ENCODE assay signal across 2 cellular contexts in the genomic region with DNA sequence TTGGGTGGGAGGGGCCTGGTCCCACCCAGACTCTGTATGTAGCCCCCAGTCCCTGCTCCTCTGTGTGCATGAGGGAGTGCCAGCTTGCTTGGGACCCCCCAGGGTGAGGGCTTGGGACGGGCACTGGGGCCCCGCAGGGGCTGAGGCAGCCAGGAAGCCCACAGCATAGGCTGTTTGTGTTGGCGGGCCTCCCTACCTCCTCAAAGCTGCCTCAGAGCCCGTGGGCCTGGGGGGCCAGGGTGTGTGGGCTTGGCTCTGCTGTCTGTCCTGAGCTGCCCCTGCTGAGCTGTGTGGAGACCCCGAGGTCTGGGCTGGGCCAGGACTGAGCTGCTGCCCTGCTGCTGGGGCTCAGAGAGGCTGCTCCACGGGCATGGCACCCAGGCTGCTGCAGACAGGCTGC.
TF ChIP-seq lines count a peak whose summit lies in the region.

No MANE protein-coding gene starts in this region.

TF ChIP-seq in IMR-90, 13 proteins besides CTCF, POLR2A, EP300 and RAD21:
- TF ChIP-seq RCOR1 (IDR thresholded peaks at IDR 0.05; ENCODE audit: insufficient replicate concordance, low read length) (no peak), CHD1 (IDR thresholded peaks at IDR 0.05; ENCODE audit: low read depth, low read length) (no peak), FOS (IDR thresholded peaks at IDR 0.05; ENCODE audit: low read depth, low read length) (no peak), RFX5 (IDR thresholded peaks at IDR 0.05; ENCODE audit: low read depth, low read length) (no peak), BHLHE40 (IDR thresholded peaks at IDR 0.05; ENCODE audit: low read depth, low read length) (no peak), MAZ (IDR thresholded peaks at IDR 0.05; ENCODE audit: borderline replicate concordance, low read depth, low read length) (peak; percentile 49; the same call in 1 of the 2 replicates)
- TF ChIP-seq, protein P1, sequence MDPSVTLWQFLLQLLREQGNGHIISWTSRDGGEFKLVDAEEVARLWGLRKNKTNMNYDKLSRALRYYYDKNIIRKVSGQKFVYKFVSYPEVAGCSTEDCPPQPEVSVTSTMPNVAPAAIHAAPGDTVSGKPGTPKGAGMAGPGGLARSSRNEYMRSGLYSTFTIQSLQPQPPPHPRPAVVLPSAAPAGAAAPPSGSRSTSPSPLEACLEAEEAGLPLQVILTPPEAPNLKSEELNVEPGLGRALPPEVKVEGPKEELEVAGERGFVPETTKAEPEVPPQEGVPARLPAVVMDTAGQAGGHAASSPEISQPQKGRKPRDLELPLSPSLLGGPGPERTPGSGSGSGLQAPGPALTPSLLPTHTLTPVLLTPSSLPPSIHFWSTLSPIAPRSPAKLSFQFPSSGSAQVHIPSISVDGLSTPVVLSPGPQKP (IDR thresholded peaks at IDR 0.05; ENCODE audit: borderline replicate concordance, low read depth, low read length), result no peak
- TF ChIP-seq, protein P2, sequence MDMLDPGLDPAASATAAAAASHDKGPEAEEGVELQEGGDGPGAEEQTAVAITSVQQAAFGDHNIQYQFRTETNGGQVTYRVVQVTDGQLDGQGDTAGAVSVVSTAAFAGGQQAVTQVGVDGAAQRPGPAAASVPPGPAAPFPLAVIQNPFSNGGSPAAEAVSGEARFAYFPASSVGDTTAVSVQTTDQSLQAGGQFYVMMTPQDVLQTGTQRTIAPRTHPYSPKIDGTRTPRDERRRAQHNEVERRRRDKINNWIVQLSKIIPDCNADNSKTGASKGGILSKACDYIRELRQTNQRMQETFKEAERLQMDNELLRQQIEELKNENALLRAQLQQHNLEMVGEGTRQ (IDR thresholded peaks at IDR 0.05; ENCODE audit: low read depth, low read length), result no peak

TF ChIP-seq in GM12891, 5 proteins besides CTCF, POLR2A, EP300 and RAD21:
- no peak for TF ChIP-seq TAF1 (IDR thresholded peaks at IDR 0.05; ENCODE audit: low read depth, low read length)
- no peak for TF ChIP-seq POLR2AphosphoS5 (IDR thresholded peaks at IDR 0.05; ENCODE audit: low read depth, low read length)
- no peak for TF ChIP-seq POU2F2 (IDR thresholded peaks at IDR 0.05; ENCODE audit: low read depth, low read length)
